Comparison of ENCODE assay signal across 1 cellular context in the genomic region with DNA sequence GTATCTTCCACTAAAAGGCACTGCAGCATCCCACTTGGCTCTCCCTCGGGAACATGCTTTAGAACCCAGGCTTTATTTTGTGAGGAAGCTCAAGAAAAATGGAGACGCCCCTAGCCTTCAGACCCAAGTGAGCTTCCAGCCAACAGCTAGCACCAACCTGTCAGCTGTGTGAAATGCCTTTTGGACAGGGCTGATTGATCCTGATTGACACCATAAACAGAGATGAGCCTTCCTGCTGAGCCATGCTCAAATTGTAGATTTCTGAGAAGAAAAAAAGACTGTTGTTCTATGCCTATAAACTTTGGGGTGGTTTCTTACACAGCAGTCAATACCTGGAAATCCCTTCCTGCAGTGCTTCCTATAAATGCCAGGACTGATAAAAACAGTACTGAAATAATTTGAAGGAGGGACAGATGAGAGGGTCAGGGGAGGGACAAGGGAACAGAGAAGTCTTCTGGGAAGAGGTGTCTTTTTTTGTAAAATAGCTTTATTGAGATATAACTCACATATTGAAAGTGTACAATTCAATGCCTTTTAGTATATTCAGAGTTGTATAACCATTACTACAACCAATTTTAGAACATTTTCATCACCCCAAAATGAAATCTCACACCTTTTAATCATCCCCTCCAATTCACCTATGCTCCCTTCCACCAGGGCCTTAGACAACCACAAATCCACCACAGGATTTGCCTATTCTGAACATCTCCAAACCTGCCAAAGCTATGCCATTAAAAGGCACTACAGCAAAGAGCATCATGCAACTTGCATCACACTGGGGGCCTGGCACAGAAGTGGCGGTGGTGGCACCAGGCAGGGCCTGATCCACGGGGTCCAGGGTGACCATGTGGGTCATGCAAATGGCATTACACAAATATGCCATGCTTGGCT.
TF ChIP-seq lines count a peak whose summit lies in the region.

No MANE protein-coding gene starts in this region.

TF ChIP-seq in K562, 482 proteins besides CTCF, POLR2A, EP300 and RAD21 (continued from another document):
- no peak for TF ChIP-seq XRCC4 (IDR thresholded peaks at IDR 0.05; ENCODE audit: extremely low read depth, insufficient read depth, insufficient read length)
